Comparison of ENCODE assay signal across 11 cellular contexts in genomic region chr14:65879218-65880009, GRCh38.
DNase-seq lines count a peak whose midpoint lies in the region; ATAC-seq and TF ChIP-seq lines count a peak whose summit lies in the region.
"Had no signal": no experiment of that assay in that cellular context is flagged by ENCODE, and none has a peak within 500 bp of the region (broad histone marks: within the 10 kb centered on the region; RNA-seq: fewer than 3 reads in every experiment).

No MANE protein-coding gene starts in this region.

- TF ChIP-seq POLR2A in HCT116 (IDR thresholded peaks at IDR 0.05; ENCODE audit: borderline replicate concordance, extremely low read depth, insufficient read depth, insufficient read length), result no peak

- H4K20me1 ChIP-seq in HCT116 (ENCODE audit: insufficient read depth), result no peaks in the 10 kb centered on the region

- no peaks in the 10 kb centered on the region for H3K27me3 ChIP-seq in CD4-positive, CD25-positive, alpha-beta regulatory T cell (ENCODE audit: control insufficient read depth, insufficient read depth, low read length)
- H3K27me3 ChIP-seq in HCT116 (ENCODE audit: insufficient read depth, low read length), result peaks cover 2% of the 10 kb centered on the region; the same call in 1 of the 2 replicates
- H3K27me3 ChIP-seq: thyroid gland had no signal

- POLR2A ChIA-PET in HCT116 (lab: Charles Lee), result no interaction called here

- H3K27ac Mint-ChIP-seq in CD4-positive, CD25-positive, alpha-beta regulatory T cell, result peak overlapping the region; percentile 21 to 93 (median 84)

- peak overlapping the region in 2 of 4 donors; percentile 30 to 70 for H3K4me3 Mint-ChIP-seq in CD4-positive, CD25-positive, alpha-beta regulatory T cell

- H3K4me1 ChIP-seq in CD4-positive, CD25-positive, alpha-beta regulatory T cell (ENCODE audit: control insufficient read depth, insufficient read depth, low read length, poor library complexity, severe bottlenecking), result peaks cover 37% of the 10 kb centered on the region
- H3K4me1 ChIP-seq in HCT116 (ENCODE audit: control insufficient read depth in 1 of 2, insufficient read depth in 2 of 2, low read length in 2 of 2), result peaks cover 0 to 7% of the 10 kb centered on the region in 2 experiments; a peak in 1 of 4 replicates
- H3K4me1 ChIP-seq: thyroid gland had no signal

- H3K27ac ChIP-seq in CD4-positive, CD25-positive, alpha-beta regulatory T cell (ENCODE audit: insufficient read depth, low read length, poor library complexity, severe bottlenecking), result peak overlapping the region; percentile 21
- H3K27ac ChIP-seq in HCT116 (ENCODE audit: low read depth, low read length), result no peak overlapping the region
- H3K27ac ChIP-seq: thyroid gland had no signal

- no peak overlapping the region for H2AFZ ChIP-seq in HCT116 (ENCODE audit: low read depth, low read length, poor library complexity, severe bottlenecking)

- peaks cover 0 to 13% (median 4%) of the 10 kb centered on the region in 7 donors for H3K9me3 Mint-ChIP-seq in CD4-positive, CD25-positive, alpha-beta regulatory T cell

- CTCF ChIA-PET in HCT116 (lab: Charles Lee), result no interaction called here

- no TSS peak for BruUV-seq in HCT116 (replicated peaks; lab: Mats Ljungman, UMichigan)

- TF ChIP-seq CTCF in HCT116 (IDR thresholded peaks at IDR 0.05 in 2 of 3, conservative IDR thresholded peaks at IDR 0.05 in 1 of 3; ENCODE audit: borderline replicate concordance in 1 of 3, insufficient read depth in 1 of 3, low read depth in 2 of 3, low read length in 2 of 3), result no peak
- no peak for TF ChIP-seq CTCF in fibroblast of villous mesenchyme (IDR thresholded peaks at IDR 0.05; ENCODE audit: insufficient read depth, low read depth, low read length)

- ATAC-seq in CD4-positive, CD25-positive, alpha-beta regulatory T cell (ENCODE audit: low read depth in 2 of 2), result peak; percentile 62 to 65
- ATAC-seq in HCT116, result no peak
- ATAC-seq in GM18519 (IDR thresholded peaks at IDR 0.05; ENCODE audit: low FRiP score, unreplicated experiment), result no peak
- no peak for ATAC-seq in HG03469 (IDR thresholded peaks at IDR 0.05; ENCODE audit: unreplicated experiment)

- H3K4me1 Mint-ChIP-seq in CD4-positive, CD25-positive, alpha-beta regulatory T cell, result peaks cover 15 to 32% (median 28%) of the 10 kb centered on the region in 4 donors

- no peaks in the 10 kb centered on the region for H3K79me2 ChIP-seq in HCT116 (ENCODE audit: insufficient read depth, low read length)

- no peaks in the 10 kb centered on the region for H3K27me3 Mint-ChIP-seq in CD4-positive, CD25-positive, alpha-beta regulatory T cell

- peak in 1 of 3 donors; percentile 84 for DNase-seq in CD4-positive, CD25-positive, alpha-beta regulatory T cell
- DNase-seq in HCT116 (ENCODE audit: low read depth, low spot score) (peak; percentile 7), SIG-M5 (lab: John Stamatoyannopoulos, UW) (peak; percentile 47), fibroblast of villous mesenchyme (ENCODE audit: low read depth) (peak; percentile 7), NCI-H1417 treated with DMSO at 0.1 percent for 48 hours (lab: John Stamatoyannopoulos, UW) (no peak), NCI-H1694 treated with DMSO at 0.1 percent for 48 hours (lab: John Stamatoyannopoulos, UW) (no peak)
- DNase-seq: mesendoderm, NCI-H1436 treated with DMSO at 0.1 percent for 48 hours, thyroid gland had no signal

- no peak overlapping the region for H3K9ac ChIP-seq in HCT116 (ENCODE audit: low read length)

- no peaks in the 10 kb centered on the region for H3K9me2 ChIP-seq in HCT116 (ENCODE audit: insufficient read depth)

- TF ChIP-seq RAD21 in HCT116 (IDR thresholded peaks at IDR 0.05; ENCODE audit: low read depth), result no peak

- peaks cover 7 to 8% of the 10 kb centered on the region in 2 experiments for H3K9me3 ChIP-seq in CD4-positive, CD25-positive, alpha-beta regulatory T cell (ENCODE audit: control insufficient read depth in 2 of 2, low read length in 2 of 2)
- H3K9me3 ChIP-seq in HCT116 (ENCODE audit: control insufficient read depth in 1 of 2, insufficient read depth in 1 of 2, low read depth in 1 of 2, low read length in 2 of 2), result no peaks in the 10 kb centered on the region
- H3K9me3 ChIP-seq: thyroid gland had no signal

- RAD21 ChIA-PET in HCT116 (lab: Charles Lee; ENCODE audit: low non-redundant PET in 1 of 2, low total read pairs in 2 of 2, uncharacterized antibody in 2 of 2, unreplicated experiment in 2 of 2), result no interaction called here

- intact Hi-C loops in HCT116 (cut with micrococcal nuclease), result no loop called here

- no peaks in the 10 kb centered on the region for H3K36me3 ChIP-seq in CD4-positive, CD25-positive, alpha-beta regulatory T cell (ENCODE audit: control insufficient read depth, insufficient read depth, low read length)
- H3K36me3 ChIP-seq in HCT116 (ENCODE audit: control insufficient read depth in 1 of 2, insufficient read depth in 2 of 2, low read length in 2 of 2), result no peaks in the 10 kb centered on the region
- H3K36me3 ChIP-seq: thyroid gland had no signal

- no peak overlapping the region for H3K4me2 ChIP-seq in HCT116 (ENCODE audit: low read length)

- H3K36me3 Mint-ChIP-seq in CD4-positive, CD25-positive, alpha-beta regulatory T cell, result no peaks in the 10 kb centered on the region

- peak overlapping the region; percentile 16 for H3K4me3 ChIP-seq in CD4-positive, CD25-positive, alpha-beta regulatory T cell (ENCODE audit: low read depth, low read length)
- no peak overlapping the region for H3K4me3 ChIP-seq in HCT116 (replicated peaks in 1 of 2; ENCODE audit: low read depth in 1 of 2, low read length in 2 of 2)
- no peak overlapping the region for H3K4me3 ChIP-seq in fibroblast of villous mesenchyme (ENCODE audit: low read depth, low read length)
- H3K4me3 ChIP-seq: thyroid gland had no signal

TF ChIP-seq in HCT116, 20 proteins besides CTCF, POLR2A, EP300 and RAD21:
- TF ChIP-seq EZH2 (IDR thresholded peaks at IDR 0.05) (no peak), TCF7L2 (IDR thresholded peaks at IDR 0.05; ENCODE audit: borderline replicate concordance, extremely low read depth, insufficient read depth, insufficient read length) (no peak), FOSL1 (IDR thresholded peaks at IDR 0.05; ENCODE audit: low read depth) (0 out of 2 replicates have a peak, but pooled peaks have one; percentile 34), SIN3A (IDR thresholded peaks at IDR 0.05; ENCODE audit: low read depth) (no peak), POLR2AphosphoS5 (IDR thresholded peaks at IDR 0.05; ENCODE audit: low read depth, low read length) (no peak), CEBPB (IDR thresholded peaks at IDR 0.05; ENCODE audit: low read depth) (peak; percentile 57; the same call in 1 of the 2 replicates), ELF1 (IDR thresholded peaks at IDR 0.05; ENCODE audit: borderline replicate concordance, low read depth) (no peak), SRF (IDR thresholded peaks at IDR 0.05; ENCODE audit: low read depth) (no peak), ZNF274 (IDR thresholded peaks at IDR 0.05; ENCODE audit: low read depth, low read length) (no peak), EGR1 (IDR thresholded peaks at IDR 0.05; ENCODE audit: low read depth) (no peak), JUND (IDR thresholded peaks at IDR 0.05) (peak; percentile 41; the same call in 1 of the 2 replicates)
- TF ChIP-seq, protein P1, sequence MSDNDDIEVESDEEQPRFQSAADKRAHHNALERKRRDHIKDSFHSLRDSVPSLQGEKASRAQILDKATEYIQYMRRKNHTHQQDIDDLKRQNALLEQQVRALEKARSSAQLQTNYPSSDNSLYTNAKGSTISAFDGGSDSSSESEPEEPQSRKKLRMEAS (IDR thresholded peaks at IDR 0.05), result no peak
- TF ChIP-seq, protein P2, sequence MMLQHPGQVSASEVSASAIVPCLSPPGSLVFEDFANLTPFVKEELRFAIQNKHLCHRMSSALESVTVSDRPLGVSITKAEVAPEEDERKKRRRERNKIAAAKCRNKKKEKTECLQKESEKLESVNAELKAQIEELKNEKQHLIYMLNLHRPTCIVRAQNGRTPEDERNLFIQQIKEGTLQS (IDR thresholded peaks at IDR 0.05), result no peak

Comparison
In these comparisons a context has a peak if more than half of its experiments do, and no peak if none do; other contexts are left out.
1. ATAC-seq: peak in CD4-positive, CD25-positive, alpha-beta regulatory T cell (2 of 2); none in HCT116 (single experiment), GM18519 (single experiment) and HG03469 (single experiment).
2. DNase-seq: peak in HCT116 (single experiment), SIG-M5 (single experiment) and fibroblast of villous mesenchyme (single experiment); none in NCI-H1417 treated with DMSO at 0.1 percent for 48 hours (single experiment) and NCI-H1694 treated with DMSO at 0.1 percent for 48 hours (single experiment).